23 cellular contexts compared by ENCODE assay signal in genomic region chr9:21311888-21312287, GRCh38. TPM values are rescaled to one million over a fixed set of nuclear protein-coding genes. Genes with fewer than 3 reads are reported as not detected.
"Had no signal": no experiment of that assay in that cellular context is flagged by ENCODE, and none has a peak within 500 bp of the region (broad histone marks: within the 10 kb centered on the region; RNA-seq: fewer than 3 reads in every experiment).

No MANE protein-coding gene starts in this region.

- DNase-seq: activated CD4-positive, alpha-beta memory T cell treated with anti-CD3 and anti-CD28 coated beads, Interleukin-2, amount 10 ng/mL, durations not matched to agents 7 days and 5 days; activated CD4-positive, alpha-beta T cell treated with anti-CD3 and anti-CD28 coated beads for 48 hours; activated CD8-positive, alpha-beta memory T cell treated with anti-CD3 and anti-CD28 coated beads, Interleukin-2, amount 10 ng/mL, durations not matched to agents 7 days and 5 days; central memory CD4-positive, alpha-beta T cell; dorsolateral prefrontal cortex; foreskin keratinocyte; pancreas; sigmoid colon; stimulated activated CD4-positive, alpha-beta T cell treated with anti-CD3 and anti-CD28 coated beads, Interleukin-4, amount 100 ng/mL, for 24 hours; T-cell; thyroid gland had no signal

- H3K4me3 ChIP-seq: dorsolateral prefrontal cortex, lung, pancreas, sigmoid colon, thyroid gland had no signal

- H3K27ac ChIP-seq: dorsolateral prefrontal cortex, foreskin keratinocyte, pancreas, sigmoid colon, thyroid gland had no signal

- H3K27me3 ChIP-seq: dorsolateral prefrontal cortex, pancreas, sigmoid colon, thyroid gland had no signal

- H3K9me3 ChIP-seq: pancreas, sigmoid colon, thyroid gland had no signal

- ATAC-seq: activated CD8-positive, alpha-beta memory T cell treated with anti-CD3 and anti-CD28 coated beads, Interleukin-2, amount 10 ng/mL, durations not matched to agents 7 days and 5 days; foreskin keratinocyte; left lobe of liver; pancreas; stimulated activated memory B cell treated with anti-CD40 and anti-IgM and Interleukin-4, amounts not matched to agents 10 μg/mL and 1 μg/mL and 100 μg/mL, for 72 hours; T-cell; WTC11 had no signal

- FAIRE-seq: colon, keratinocyte, pancreas had no signal

- H3K4me1 ChIP-seq: foreskin keratinocyte, pancreas had no signal

- H3K36me3 ChIP-seq: pancreas, sigmoid colon, thyroid gland had no signal

RNA-seq across cellular contexts. Expression of gene IFNA5, which starts 6.8 kb away (rescaled TPM):
- total RNA-seq: activated CD4-positive, alpha-beta memory T cell treated with anti-CD3 and anti-CD28 coated beads, Interleukin-2, amount 10 ng/mL, durations not matched to agents 7 days and 5 days; activated CD8-positive, alpha-beta memory T cell treated with anti-CD3 and anti-CD28 coated beads, Interleukin-2, amount 10 ng/mL, durations not matched to agents 7 days and 5 days; fibroblast of lung; foreskin keratinocyte; left lobe of liver; myocyte; pancreas; sigmoid colon; thyroid gland; ureter; WTC11 had no signal
- polyA plus RNA-seq: fibroblast of lung, foreskin keratinocyte, keratinocyte, neural cell, pancreas, sigmoid colon had no signal

RNA-seq across cellular contexts. Expression of gene IFNA6, which starts 38.8 kb away (rescaled TPM):
- total RNA-seq: activated CD4-positive, alpha-beta memory T cell treated with anti-CD3 and anti-CD28 coated beads, Interleukin-2, amount 10 ng/mL, durations not matched to agents 7 days and 5 days; activated CD8-positive, alpha-beta memory T cell treated with anti-CD3 and anti-CD28 coated beads, Interleukin-2, amount 10 ng/mL, durations not matched to agents 7 days and 5 days; fibroblast of lung; foreskin keratinocyte; left lobe of liver; lung; myocyte; pancreas; renal cortical epithelial cell; sigmoid colon; subcutaneous adipose tissue; T-cell; thyroid gland; ureter; WTC11 had no signal
- polyA plus RNA-seq: fibroblast of lung, foreskin keratinocyte, keratinocyte, lung, neural cell, pancreas, sigmoid colon had no signal

RNA-seq across cellular contexts. Expression of gene IFNA13, which starts 56.0 kb away (rescaled TPM):
- total RNA-seq: activated CD4-positive, alpha-beta memory T cell treated with anti-CD3 and anti-CD28 coated beads, Interleukin-2, amount 10 ng/mL, durations not matched to agents 7 days and 5 days; activated CD8-positive, alpha-beta memory T cell treated with anti-CD3 and anti-CD28 coated beads, Interleukin-2, amount 10 ng/mL, durations not matched to agents 7 days and 5 days; fibroblast of lung; foreskin keratinocyte; left lobe of liver; lung; myocyte; pancreas; renal cortical epithelial cell; sigmoid colon; subcutaneous adipose tissue; T-cell; thyroid gland; ureter; WTC11 had no signal
- polyA plus RNA-seq: fibroblast of lung, foreskin keratinocyte, keratinocyte, lung, neural cell, sigmoid colon had no signal
